In genomic region chr7:155470686-155471638, GRCh38 we compare ENCODE assay signal across 19 cellular contexts. TPM values are rescaled to one million over a fixed set of nuclear protein-coding genes. Genes with fewer than 3 reads are reported as not detected.
DNase-seq lines count a peak whose midpoint lies in the region; ATAC-seq and TF ChIP-seq lines count a peak whose summit lies in the region.
"Had no signal": no experiment of that assay in that cellular context is flagged by ENCODE, and none has a peak within 500 bp of the region (broad histone marks: within the 10 kb centered on the region; RNA-seq: fewer than 3 reads in every experiment).

No MANE protein-coding gene starts in this region.

- intact Hi-C loops in activated T-helper 1 cell treated with anti-CD3 and anti-CD28 coated beads, Interleukin-12 subunit alpha, Interleukin-12 subunit beta, Interleukin-2, Interleukin-4 antibody, amounts not matched to agents 30 ng/mL and 10 ng/mL and 1 ng/mL, durations not matched to agents 14 hours and 24 hours and 36 hours (cut with micrococcal nuclease) = loop anchor here (5.0 kb wide), 1 partner anchor 1536 kb away; no protein-coding TSS in a partner anchor

- TF ChIP-seq CTCF in type B pancreatic cell (conservative IDR thresholded peaks at IDR 0.05) = no peak

- peaks cover 18% of the 10 kb centered on the region for H3K4me1 Mint-ChIP-seq in activated T-cell treated with anti-CD3 and anti-CD28 coated beads, Interleukin-2, amount 50 U/mL, for 72 hours (ENCODE audit: low read depth)
- peaks cover 21% of the 10 kb centered on the region for H3K4me1 Mint-ChIP-seq in activated T-cell treated with anti-CD3 and anti-CD28 coated beads, Interleukin-2, amount 50 U/mL, for 24 hours (ENCODE audit: low read depth)
- peaks cover 5% of the 10 kb centered on the region for H3K4me1 Mint-ChIP-seq in activated T-helper 1 cell treated with anti-CD3 and anti-CD28 coated beads, Interleukin-12 subunit alpha, Interleukin-12 subunit beta, Interleukin-2, Interleukin-4 antibody, amounts not matched to agents 30 ng/mL and 10 ng/mL and 1 ng/mL, durations not matched to agents 14 hours and 24 hours and 36 hours (ENCODE audit: low read depth)
- peaks cover 13% of the 10 kb centered on the region for H3K4me1 Mint-ChIP-seq in type B pancreatic cell (ENCODE audit: unreplicated experiment)

- H3K4me3 Mint-ChIP-seq in activated T-cell treated with anti-CD3 and anti-CD28 coated beads, Interleukin-2, amount 50 U/mL, for 72 hours = peak overlapping the region; percentile 31 to 40
- H3K4me3 Mint-ChIP-seq in activated T-cell treated with anti-CD3 and anti-CD28 coated beads, Interleukin-2, amount 50 U/mL, for 24 hours = no peak overlapping the region
- peak overlapping the region; percentile 26 for H3K4me3 Mint-ChIP-seq in activated T-helper 1 cell treated with anti-CD3 and anti-CD28 coated beads, Interleukin-12 subunit alpha, Interleukin-12 subunit beta, Interleukin-2, Interleukin-4 antibody, amounts not matched to agents 30 ng/mL and 10 ng/mL and 1 ng/mL, durations not matched to agents 14 hours and 24 hours and 36 hours
- H3K4me3 Mint-ChIP-seq in type B pancreatic cell = peak overlapping the region; percentile 37
- H3K4me3 Mint-ChIP-seq: activated naive CD8-positive, alpha-beta T cell treated with anti-CD3 and anti-CD28 coated beads for 36 hours; stimulated activated effector memory CD8-positive, alpha-beta T cell treated with anti-CD3 and anti-CD28 coated beads, Interleukin-12 subunit alpha, Interleukin-12 subunit beta, amount 100 ng/mL, for 72 hours had no signal

- H3K36me3 Mint-ChIP-seq in activated T-cell treated with anti-CD3 and anti-CD28 coated beads, Interleukin-2, amount 50 U/mL, for 72 hours (ENCODE audit: insufficient read depth in 2 of 2) = peaks cover 2 to 3% of the 10 kb centered on the region in 2 donors
- H3K36me3 Mint-ChIP-seq in activated T-cell treated with anti-CD3 and anti-CD28 coated beads, Interleukin-2, amount 50 U/mL, for 24 hours (ENCODE audit: low read depth) = no peaks in the 10 kb centered on the region
- no peaks in the 10 kb centered on the region for H3K36me3 Mint-ChIP-seq in activated T-helper 1 cell treated with anti-CD3 and anti-CD28 coated beads, Interleukin-12 subunit alpha, Interleukin-12 subunit beta, Interleukin-2, Interleukin-4 antibody, amounts not matched to agents 30 ng/mL and 10 ng/mL and 1 ng/mL, durations not matched to agents 14 hours and 24 hours and 36 hours (ENCODE audit: low read depth)
- no peaks in the 10 kb centered on the region for H3K36me3 Mint-ChIP-seq in type B pancreatic cell
- H3K36me3 Mint-ChIP-seq: activated naive CD8-positive, alpha-beta T cell treated with anti-CD3 and anti-CD28 coated beads for 36 hours; stimulated activated effector memory CD8-positive, alpha-beta T cell treated with anti-CD3 and anti-CD28 coated beads, Interleukin-12 subunit alpha, Interleukin-12 subunit beta, amount 100 ng/mL, for 72 hours had no signal

- peaks cover 85% of the 10 kb centered on the region for H3K27me3 Mint-ChIP-seq in activated T-cell treated with anti-CD3 and anti-CD28 coated beads, Interleukin-2, amount 50 U/mL, for 72 hours (ENCODE audit: low read depth)
- H3K27me3 Mint-ChIP-seq in activated T-cell treated with anti-CD3 and anti-CD28 coated beads, Interleukin-2, amount 50 U/mL, for 24 hours = peaks cover 97% of the 10 kb centered on the region
- H3K27me3 Mint-ChIP-seq in activated T-helper 1 cell treated with anti-CD3 and anti-CD28 coated beads, Interleukin-12 subunit alpha, Interleukin-12 subunit beta, Interleukin-2, Interleukin-4 antibody, amounts not matched to agents 30 ng/mL and 10 ng/mL and 1 ng/mL, durations not matched to agents 14 hours and 24 hours and 36 hours (ENCODE audit: insufficient read depth) = peaks cover 82% of the 10 kb centered on the region
- H3K27me3 Mint-ChIP-seq in type B pancreatic cell = peaks cover 97% of the 10 kb centered on the region

- H3K9me3 Mint-ChIP-seq in activated T-cell treated with anti-CD3 and anti-CD28 coated beads, Interleukin-2, amount 50 U/mL, for 72 hours = peaks cover 0 to 3% of the 10 kb centered on the region in 2 donors
- H3K9me3 Mint-ChIP-seq in activated T-cell treated with anti-CD3 and anti-CD28 coated beads, Interleukin-2, amount 50 U/mL, for 24 hours = no peaks in the 10 kb centered on the region
- H3K9me3 Mint-ChIP-seq in activated T-helper 1 cell treated with anti-CD3 and anti-CD28 coated beads, Interleukin-12 subunit alpha, Interleukin-12 subunit beta, Interleukin-2, Interleukin-4 antibody, amounts not matched to agents 30 ng/mL and 10 ng/mL and 1 ng/mL, durations not matched to agents 14 hours and 24 hours and 36 hours = no peaks in the 10 kb centered on the region
- H3K9me3 Mint-ChIP-seq in type B pancreatic cell = no peaks in the 10 kb centered on the region

- no peak for ATAC-seq in activated T-cell treated with anti-CD3 and anti-CD28 coated beads, Interleukin-2, amount 50 U/mL, for 72 hours (replicated peaks in 1 of 2)
- ATAC-seq: stimulated activated effector memory CD8-positive, alpha-beta T cell treated with anti-CD3 and anti-CD28 coated beads, Interleukin-12 subunit alpha, Interleukin-12 subunit beta, amount 100 ng/mL, for 72 hours had no signal

- no peak for DNase-seq in activated T-cell treated with anti-CD3 and anti-CD28 coated beads, Interleukin-2, amount 50 U/mL, for 72 hours
- no peak for DNase-seq in activated T-cell treated with anti-CD3 and anti-CD28 coated beads, Interleukin-2, amount 50 U/mL, for 24 hours
- no peak for DNase-seq in activated T-helper 1 cell treated with anti-CD3 and anti-CD28 coated beads, Interleukin-12 subunit alpha, Interleukin-12 subunit beta, Interleukin-2, Interleukin-4 antibody, amounts not matched to agents 30 ng/mL and 10 ng/mL and 1 ng/mL, durations not matched to agents 14 hours and 24 hours and 36 hours (ENCODE audit: low spot score)
- DNase-seq in kidney tubule cell (ENCODE audit: low spot score) = peak; percentile 79
- no peak for DNase-seq in type B pancreatic cell (ENCODE audit: extremely low spot score, unreplicated experiment)
- DNase-seq in NCI-H524 (lab: John Stamatoyannopoulos, UW) = no peak
- no peak for DNase-seq in 8988T
- DNase-seq in stimulated activated CD4-positive, alpha-beta T cell treated with anti-CD3 and anti-CD28 coated beads, Interleukin-1b, Interleukin-23, amount 100 ng/mL, for 48 hours = no peak
- DNase-seq: activated naive CD8-positive, alpha-beta T cell treated with anti-CD3 and anti-CD28 coated beads for 36 hours; effector memory CD4-positive, alpha-beta T cell; Kasumi-1; NCI-H1436 treated with DMSO at 0.1 percent for 48 hours; NCI-H446; stimulated activated CD4-positive, alpha-beta T cell treated with anti-CD3 and anti-CD28 coated beads, Interleukin-4, amount 100 ng/mL, for 24 hours had no signal

- H3K27ac Mint-ChIP-seq in activated T-cell treated with anti-CD3 and anti-CD28 coated beads, Interleukin-2, amount 50 U/mL, for 72 hours = peak overlapping the region; percentile 9
- H3K27ac Mint-ChIP-seq in activated T-cell treated with anti-CD3 and anti-CD28 coated beads, Interleukin-2, amount 50 U/mL, for 24 hours = no peak overlapping the region
- H3K27ac Mint-ChIP-seq in activated T-helper 1 cell treated with anti-CD3 and anti-CD28 coated beads, Interleukin-12 subunit alpha, Interleukin-12 subunit beta, Interleukin-2, Interleukin-4 antibody, amounts not matched to agents 30 ng/mL and 10 ng/mL and 1 ng/mL, durations not matched to agents 14 hours and 24 hours and 36 hours = peak overlapping the region; percentile 0
- peak overlapping the region; percentile 55 for H3K27ac Mint-ChIP-seq in type B pancreatic cell
- H3K27ac Mint-ChIP-seq: activated naive CD8-positive, alpha-beta T cell treated with anti-CD3 and anti-CD28 coated beads for 36 hours; stimulated activated effector memory CD8-positive, alpha-beta T cell treated with anti-CD3 and anti-CD28 coated beads, Interleukin-12 subunit alpha, Interleukin-12 subunit beta, amount 100 ng/mL, for 72 hours had no signal

RNA-seq across cellular contexts. Expression of gene EN2, which starts 13.0 kb away (rescaled TPM):
- not detected for total RNA-seq in activated T-cell treated with anti-CD3 and anti-CD28 coated beads, Interleukin-2, amount 50 U/mL, for 72 hours
- total RNA-seq in activated T-helper 1 cell treated with anti-CD3 and anti-CD28 coated beads, Interleukin-12 subunit alpha, Interleukin-12 subunit beta, Interleukin-2, Interleukin-4 antibody, amounts not matched to agents 30 ng/mL and 10 ng/mL and 1 ng/mL, durations not matched to agents 14 hours and 24 hours and 36 hours = not detected in 2 replicates
- total RNA-seq in type B pancreatic cell (ENCODE audit: low replicate concordance) = 0.07 and 0.94 TPM in 2 replicates
- total RNA-seq: activated naive CD8-positive, alpha-beta T cell treated with anti-CD3 and anti-CD28 coated beads for 36 hours; cardiac septum; glomerular endothelial cell; right atrium auricular region; ureter had no signal
